ENCODE assay signal across 8 cellular contexts in genomic region chr2:64646007-64646880, GRCh38. TPM values are rescaled to one million over a fixed set of nuclear protein-coding genes. Genes with fewer than 3 reads are reported as not detected.
DNase-seq lines count a peak whose midpoint lies in the region; ATAC-seq and TF ChIP-seq lines count a peak whose summit lies in the region.

No MANE protein-coding gene starts in this region.

- H3K27ac ChIP-seq in left ventricle myocardium inferior (replicated peaks) (peak overlapping the region; percentile 94), sigmoid colon (peak overlapping the region; percentile 90 to 93 (median 91))

- H3K9me3 Mint-ChIP-seq in activated naive CD8-positive, alpha-beta T cell treated with anti-CD3 and anti-CD28 coated beads, Interleukin-2, amount 10 ng/mL, durations not matched to agents 7 days and 5 days = no peaks in the 10 kb centered on the region

- H3K9me3 ChIP-seq in left ventricle myocardium inferior (replicated peaks) (no peaks in the 10 kb centered on the region), sigmoid colon (no peaks in the 10 kb centered on the region)

- H3K36me3 Mint-ChIP-seq in activated naive CD8-positive, alpha-beta T cell treated with anti-CD3 and anti-CD28 coated beads, Interleukin-2, amount 10 ng/mL, durations not matched to agents 7 days and 5 days = peaks cover 5% of the 10 kb centered on the region

- H3K4me1 Mint-ChIP-seq in activated naive CD8-positive, alpha-beta T cell treated with anti-CD3 and anti-CD28 coated beads, Interleukin-2, amount 10 ng/mL, durations not matched to agents 7 days and 5 days = peaks cover 75% of the 10 kb centered on the region

- 7 to 11% methylated on average over 9 of the region's 9 CpGs for WGBS in sigmoid colon, 2 donors

- peak; percentile 97 for TF ChIP-seq CTCF in left ventricle myocardium inferior (IDR thresholded peaks at IDR 0.05; ENCODE audit: borderline replicate concordance)
- peak; percentile 75 to 95 (median 85) for TF ChIP-seq CTCF in sigmoid colon (IDR thresholded peaks at IDR 0.05)

- no peak for TF ChIP-seq POLR2A in sigmoid colon (IDR thresholded peaks at IDR 0.05)

- H3K4me3 Mint-ChIP-seq in activated naive CD8-positive, alpha-beta T cell treated with anti-CD3 and anti-CD28 coated beads, Interleukin-2, amount 10 ng/mL, durations not matched to agents 7 days and 5 days = no peak overlapping the region

- peak; percentile 79 for DNase-seq in Daoy (ENCODE audit: low read depth)
- peak; percentile 56 for DNase-seq in NCI-H1092 treated with DMSO at 0.1 percent for 48 hours (lab: John Stamatoyannopoulos, UW)
- DNase-seq in SW480 (ENCODE audit: low spot score) = peak; percentile 82
- peak; percentile 90 for DNase-seq in activated naive CD8-positive, alpha-beta T cell treated with anti-CD3 and anti-CD28 coated beads, Interleukin-2, amount 10 ng/mL, durations not matched to agents 7 days and 5 days
- peak; percentile 89 for DNase-seq in left ventricle myocardium inferior
- DNase-seq in sigmoid colon = peak; percentile 89

- peak overlapping the region; percentile 66 for H3K4me3 ChIP-seq in left ventricle myocardium inferior
- no peak overlapping the region for H3K4me3 ChIP-seq in sigmoid colon

- no peaks in the 10 kb centered on the region for H3K27me3 Mint-ChIP-seq in activated naive CD8-positive, alpha-beta T cell treated with anti-CD3 and anti-CD28 coated beads, Interleukin-2, amount 10 ng/mL, durations not matched to agents 7 days and 5 days

- no peak for ATAC-seq in activated naive CD8-positive, alpha-beta T cell treated with anti-CD3 and anti-CD28 coated beads, Interleukin-2, amount 10 ng/mL, durations not matched to agents 7 days and 5 days (ENCODE audit: low read depth)
- no peak for ATAC-seq in HG03460 (IDR thresholded peaks at IDR 0.05; ENCODE audit: unreplicated experiment)
- no peak for ATAC-seq in HG02973 (IDR thresholded peaks at IDR 0.05; ENCODE audit: unreplicated experiment)

- H3K27me3 ChIP-seq in left ventricle myocardium inferior (ENCODE audit: low read depth) = no peaks in the 10 kb centered on the region
- no peaks in the 10 kb centered on the region for H3K27me3 ChIP-seq in sigmoid colon

- peaks cover 89% of the 10 kb centered on the region for H3K4me1 ChIP-seq in left ventricle myocardium inferior
- H3K4me1 ChIP-seq in sigmoid colon = peaks cover 0 to 66% (median 52%) of the 10 kb centered on the region in 4 donors

- H3K27ac Mint-ChIP-seq in activated naive CD8-positive, alpha-beta T cell treated with anti-CD3 and anti-CD28 coated beads, Interleukin-2, amount 10 ng/mL, durations not matched to agents 7 days and 5 days = no peak overlapping the region

- no peak for TF ChIP-seq EP300 in sigmoid colon (IDR thresholded peaks at IDR 0.05)

- intact Hi-C loops in left ventricle myocardium inferior (cut with micrococcal nuclease) (loop anchor here (5.0 kb wide), 2 partner anchors 101 to 216 kb away; no protein-coding TSS in a partner anchor), sigmoid colon (cut with DNase I) (loop anchor here (5.0 kb wide), 1 partner anchor 124 kb away; the partner anchor contains the start of gene AFTPH)

- no peaks in the 10 kb centered on the region for H3K36me3 ChIP-seq in left ventricle myocardium inferior
- no peaks in the 10 kb centered on the region for H3K36me3 ChIP-seq in sigmoid colon

- POLR2A ChIA-PET in activated naive CD8-positive, alpha-beta T cell treated with anti-CD3 and anti-CD28 coated beads, Interleukin-2, amount 10 ng/mL, durations not matched to agents 7 days and 5 days (lab: Charles Lee) = interaction anchor here (0.6 to 3.9 kb wide), 6 partner anchors 8 to 186 kb away, joined by 3 to 44 read pairs (median 6); partner anchors contain the start of gene SERTAD2

RNA-seq across cellular contexts. Expression of gene SERTAD2, which starts 7.5 kb away (rescaled TPM):
- total RNA-seq in Daoy (2014; rRNA removed; shearing (Covaris generic)) = 4.1 and 5.8 TPM in 2 replicates
- 10 to 100 TPM; 27.0 to 27.7 TPM for total RNA-seq in activated naive CD8-positive, alpha-beta T cell treated with anti-CD3 and anti-CD28 coated beads, Interleukin-2, amount 10 ng/mL, durations not matched to agents 7 days and 5 days
- total RNA-seq in left ventricle myocardium inferior (14.5 TPM), sigmoid colon (10 to 100 TPM in 2 of 4 donors, 1 to 10 TPM in 2; 7.2 to 14.3 (median 10.5) TPM)
- 10 to 100 TPM in 1 of 3 donors, 1 to 10 TPM in 2; 6.9 to 13.8 (median 8.4) TPM for polyA plus RNA-seq in sigmoid colon
